8 cellular contexts compared by ENCODE assay signal in the genomic region with DNA sequence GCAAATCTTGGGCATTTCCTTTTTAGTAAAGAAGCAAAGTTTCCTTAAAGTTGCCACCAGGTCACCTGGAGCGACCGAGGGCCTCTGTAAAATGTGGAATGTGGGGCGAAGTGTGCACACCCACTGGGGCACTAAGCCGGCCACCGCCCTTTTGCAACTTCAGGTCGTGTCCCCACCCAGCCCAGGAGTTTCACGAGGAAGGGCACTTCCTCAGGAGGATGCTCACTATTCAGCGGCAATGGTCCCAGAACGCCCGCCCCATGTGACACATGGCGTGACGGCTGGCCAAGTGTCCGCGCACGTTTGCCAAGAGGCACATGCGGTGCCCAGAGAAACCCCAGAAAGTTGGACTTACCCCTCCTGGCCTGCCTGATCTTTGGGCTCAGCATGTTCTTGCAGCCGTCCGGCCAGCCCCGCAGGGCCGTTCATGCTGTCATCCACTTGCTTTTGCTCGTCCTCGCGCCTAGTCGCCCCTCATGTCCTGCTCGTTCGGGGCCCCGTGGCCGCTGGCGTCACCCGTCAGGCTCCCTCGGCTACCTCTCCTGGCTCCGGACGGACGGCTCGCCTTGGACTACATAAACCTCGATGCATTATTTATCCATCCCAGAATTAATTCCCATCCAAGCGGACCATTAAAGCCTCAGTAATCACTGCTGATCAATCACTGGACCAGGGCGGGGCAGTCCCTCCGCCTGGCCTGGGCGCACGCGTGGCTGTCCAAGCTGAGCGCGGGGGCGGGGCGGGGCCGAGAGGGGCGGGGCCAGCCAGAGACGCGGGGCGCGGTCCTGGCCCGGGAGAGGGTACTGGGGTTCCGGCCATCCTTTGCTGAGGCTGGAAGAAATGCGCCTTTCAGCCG. TPM values are rescaled to one million over a fixed set of nuclear protein-coding genes. Genes with fewer than 3 reads are reported as not detected.
DNase-seq lines count a peak whose midpoint lies in the region; ATAC-seq and TF ChIP-seq lines count a peak whose summit lies in the region.

A gene with protein sequence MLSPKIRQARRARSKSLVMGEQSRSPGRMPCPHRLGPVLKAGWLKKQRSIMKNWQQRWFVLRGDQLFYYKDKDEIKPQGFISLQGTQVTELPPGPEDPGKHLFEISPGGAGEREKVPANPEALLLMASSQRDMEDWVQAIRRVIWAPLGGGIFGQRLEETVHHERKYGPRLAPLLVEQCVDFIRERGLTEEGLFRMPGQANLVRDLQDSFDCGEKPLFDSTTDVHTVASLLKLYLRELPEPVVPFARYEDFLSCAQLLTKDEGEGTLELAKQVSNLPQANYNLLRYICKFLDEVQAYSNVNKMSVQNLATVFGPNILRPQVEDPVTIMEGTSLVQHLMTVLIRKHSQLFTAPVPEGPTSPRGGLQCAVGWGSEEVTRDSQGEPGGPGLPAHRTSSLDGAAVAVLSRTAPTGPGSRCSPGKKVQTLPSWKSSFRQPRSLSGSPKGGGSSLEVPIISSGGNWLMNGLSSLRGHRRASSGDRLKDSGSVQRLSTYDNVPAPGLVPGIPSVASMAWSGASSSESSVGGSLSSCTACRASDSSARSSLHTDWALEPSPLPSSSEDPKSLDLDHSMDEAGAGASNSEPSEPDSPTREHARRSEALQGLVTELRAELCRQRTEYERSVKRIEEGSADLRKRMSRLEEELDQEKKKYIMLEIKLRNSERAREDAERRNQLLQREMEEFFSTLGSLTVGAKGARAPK (minus strand): TSS at position 666 of the 856 bp plus-strand sequence. CDS start 277 bp downstream, at position 389.

- peak; percentile 81 for ATAC-seq in upper lobe of right lung

- no peaks in the 10 kb centered on the region for H3K36me3 ChIP-seq in Peyer's patch
- H3K36me3 ChIP-seq in esophagus (ENCODE audit: control insufficient read depth in 2 of 2, insufficient read depth in 2 of 2, low read length in 1 of 2) = no peaks in the 10 kb centered on the region
- no peaks in the 10 kb centered on the region for H3K36me3 ChIP-seq in upper lobe of right lung

- peak; percentile 55 for DNase-seq in activated effector memory CD4-positive, alpha-beta T cell treated with anti-CD3 and anti-CD28 coated beads, Interleukin-2, amount 50 U/mL, for 16 hours
- DNase-seq in activated effector memory CD4-positive, alpha-beta T cell treated with Interleukin-2 at 50 U/mL for 16 hours = no peak
- DNase-seq in Peyer's patch (peak; percentile 40 to 61 (median 56)), upper lobe of right lung (peak; percentile 79), activated gamma-delta T cell (lab: John Stamatoyannopoulos, UW) (no peak), NCI-H1694 (lab: John Stamatoyannopoulos, UW) (no peak)

- H3K4me1 ChIP-seq in Peyer's patch (peaks cover 0 to 9% (median 3%) of the 10 kb centered on the region in 4 donors), esophagus (ENCODE audit: control insufficient read depth in 2 of 2, insufficient read depth in 2 of 2, low read length in 1 of 2) (peaks cover 2 to 11% of the 10 kb centered on the region in 2 donors), mononuclear cell (ENCODE audit: insufficient read depth, low read length) (peaks cover 48% of the 10 kb centered on the region), upper lobe of right lung (peaks cover 4% of the 10 kb centered on the region)

- TF ChIP-seq CTCF in Peyer's patch (IDR thresholded peaks at IDR 0.05) = no peak
- no peak for TF ChIP-seq CTCF in upper lobe of right lung (IDR thresholded peaks at IDR 0.05)

- H3K27ac ChIP-seq in Peyer's patch (peak within 1 kb of the TSS in 1 of 4 donors; percentile 34), esophagus (ENCODE audit: low read depth in 2 of 2, low read length in 1 of 2) (no peak within 1 kb of the TSS), upper lobe of right lung (no peak within 1 kb of the TSS)

- TF ChIP-seq POLR2A in Peyer's patch (IDR thresholded peaks at IDR 0.05) = no peak

- 6 to 9% methylated on average over 56 of the region's 56 CpGs for WGBS in esophagus, 2 donors

- peak within 1 kb of the TSS; percentile 7 to 40 (median 25) for H3K4me3 ChIP-seq in Peyer's patch
- H3K4me3 ChIP-seq in esophagus (ENCODE audit: low read depth in 1 of 2, low read length in 2 of 2) = peak within 1 kb of the TSS; percentile 1 to 25
- H3K4me3 ChIP-seq in mononuclear cell (ENCODE audit: low read length) = peak within 1 kb of the TSS; percentile 26
- peak within 1 kb of the TSS; percentile 41 for H3K4me3 ChIP-seq in upper lobe of right lung

- H3K27me3 ChIP-seq in Peyer's patch = no peaks in the 10 kb centered on the region
- H3K27me3 ChIP-seq in esophagus (ENCODE audit: control insufficient read depth in 1 of 2, insufficient read depth in 2 of 2, low read length in 2 of 2) = peaks cover 0 to 3% of the 10 kb centered on the region in 2 donors
- peaks cover 12% of the 10 kb centered on the region for H3K27me3 ChIP-seq in mononuclear cell (ENCODE audit: insufficient read depth, low read length)
- H3K27me3 ChIP-seq in upper lobe of right lung = no peaks in the 10 kb centered on the region

- intact Hi-C loops in upper lobe of right lung (cut with DNase I) = no loop called here

- H3K9me3 ChIP-seq in Peyer's patch (no peaks in the 10 kb centered on the region), esophagus (ENCODE audit: control insufficient read depth in 2 of 2, insufficient read depth in 1 of 2, low read depth in 1 of 2, low read length in 1 of 2) (no peaks in the 10 kb centered on the region), mononuclear cell (ENCODE audit: low read depth, low read length) (no peaks in the 10 kb centered on the region), upper lobe of right lung (no peaks in the 10 kb centered on the region)

RNA-seq across cellular contexts. Expression of the gene that starts here (rescaled TPM):
- total RNA-seq in Peyer's patch (10 to 100 TPM in 1 of 4 donors, 1 to 10 TPM in 2, not detected in 1; 1.9 to 10.7 (median 8.3) TPM), mononuclear cell (1.2 TPM), upper lobe of right lung (6.8 TPM)
- 1 to 10 TPM; 1.2 to 1.6 TPM for polyA plus RNA-seq in esophagus

Comparison
In these comparisons a context has a peak if more than half of its experiments do, and no peak if none do; other contexts are left out.
1. DNase-seq: peak in activated effector memory CD4-positive, alpha-beta T cell treated with anti-CD3 and anti-CD28 coated beads, Interleukin-2, amount 50 U/mL, for 16 hours (single experiment), Peyer's patch (3 of 3) and upper lobe of right lung (single experiment); none in activated effector memory CD4-positive, alpha-beta T cell treated with Interleukin-2 at 50 U/mL for 16 hours (single experiment), activated gamma-delta T cell (single experiment) and NCI-H1694 (single experiment).
2. Peak in every context shown above with its lines, with median percentiles within 50 percentile points of each other: H3K4me3 ChIP-seq.